12 cellular contexts compared by ENCODE assay signal in the genomic region with DNA sequence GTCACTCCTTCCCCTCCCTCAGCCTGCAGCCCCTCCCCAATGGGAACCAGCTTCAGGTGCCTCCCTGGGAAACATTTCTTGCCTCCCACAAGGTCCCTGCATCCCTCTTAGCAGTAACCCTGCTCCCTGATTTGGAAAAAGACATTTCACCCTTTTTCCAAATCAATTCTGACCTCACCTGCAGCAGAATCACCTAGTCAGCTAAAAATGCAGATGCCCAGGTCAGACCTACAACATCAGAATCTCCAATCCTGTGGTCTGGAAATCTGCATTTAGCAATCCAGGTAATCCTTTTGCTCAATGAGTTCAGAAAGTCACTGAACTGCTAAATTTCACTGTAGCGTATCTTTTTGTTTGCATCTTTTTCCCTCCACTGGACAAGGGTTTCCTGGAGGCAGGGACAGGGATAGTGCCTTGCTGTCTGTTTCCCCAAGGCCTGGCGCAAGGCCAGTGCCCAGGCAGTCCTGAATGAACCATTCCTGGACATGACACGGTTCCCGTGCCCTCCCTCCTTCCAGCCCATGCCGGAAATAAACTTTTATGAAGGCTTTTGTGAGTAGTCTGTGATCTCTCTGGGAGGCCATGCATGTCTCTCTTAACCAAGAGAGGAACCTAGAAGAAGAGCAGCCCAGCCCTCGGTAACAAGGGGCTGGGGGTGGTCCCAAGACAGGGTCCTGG. TPM values are rescaled to one million over a fixed set of nuclear protein-coding genes. Genes with fewer than 3 reads are reported as not detected.
DNase-seq lines count a peak whose midpoint lies in the region; ATAC-seq, FAIRE-seq and TF ChIP-seq lines count a peak whose summit lies in the region.
"Had no signal": no experiment of that assay in that cellular context is flagged by ENCODE, and none has a peak within 500 bp of the region (broad histone marks: within the 10 kb centered on the region; RNA-seq: fewer than 3 reads in every experiment).

No MANE protein-coding gene starts in this region.

- H3K36me3 ChIP-seq in right lobe of liver: no peaks in the 10 kb centered on the region
- H3K36me3 ChIP-seq in tibial nerve: no peaks in the 10 kb centered on the region

- no peaks in the 10 kb centered on the region for H3K27me3 ChIP-seq in right lobe of liver
- peaks cover 0 to 21% of the 10 kb centered on the region in 2 donors for H3K27me3 ChIP-seq in tibial nerve

- TF ChIP-seq POLR2A in right lobe of liver (IDR thresholded peaks at IDR 0.05): no peak
- no peak for TF ChIP-seq POLR2A in tibial nerve (IDR thresholded peaks at IDR 0.05)

- DNase-seq in A172 (ENCODE audit: low spot score) (peak; percentile 78), HTR-8/SVneo (ENCODE audit: insufficient read length, low spot score) (peak; percentile 35), cerebellar cortex (ENCODE audit: low spot score) (peak; percentile 42), right lobe of liver (peak in 1 of 3 donors; percentile 44), SHP77 (lab: John Stamatoyannopoulos, UW) (no peak), tibial nerve (ENCODE audit: low spot score in 2 of 2) (no peak)
- no peak for DNase-seq in stimulated activated CD4-positive, alpha-beta T cell treated with anti-CD3 and anti-CD28 coated beads, Interleukin-1b, Interleukin-23, amount 100 ng/mL, for 48 hours
- DNase-seq: activated naive CD4-positive, alpha-beta T cell; stimulated activated naive CD4-positive, alpha-beta T cell had no signal

- 28% methylated on average over 6 of the region's 6 CpGs for WGBS in right lobe of liver (ENCODE audit: insufficient coverage, low coverage, low lambda C conversion rate, missing lambda C conversion rate)
- 33 to 34% methylated on average over 6 of the region's 6 CpGs for WGBS in tibial nerve, 2 donors

- intact Hi-C loops in right lobe of liver (cut with DNase I): no loop called here

- no peak for TF ChIP-seq EP300 in tibial nerve (IDR thresholded peaks at IDR 0.05)

- TF ChIP-seq CTCF in right lobe of liver (IDR thresholded peaks at IDR 0.05) (no peak), tibial nerve (IDR thresholded peaks at IDR 0.05) (no peak)

- no peak for FAIRE-seq in HTR-8/SVneo (lab: Jason Lieb, UNC)

- H3K4me1 ChIP-seq in right lobe of liver (no peaks in the 10 kb centered on the region), tibial nerve (no peaks in the 10 kb centered on the region)

- ATAC-seq in right lobe of liver (peak; percentile 9 to 81 (median 39)), HG02678 (IDR thresholded peaks at IDR 0.05; ENCODE audit: unreplicated experiment) (no peak)

- no peak overlapping the region for H3K4me3 ChIP-seq in right lobe of liver
- no peak overlapping the region for H3K4me3 ChIP-seq in tibial nerve

- H3K9me3 ChIP-seq in right lobe of liver (no peaks in the 10 kb centered on the region), tibial nerve (no peaks in the 10 kb centered on the region)

- H3K27ac ChIP-seq in right lobe of liver: no peak overlapping the region
- H3K27ac ChIP-seq in tibial nerve: no peak overlapping the region

RNA-seq across cellular contexts. Expression of gene COL13A1, which starts 44.0 kb away (rescaled TPM):
- 0.86 and 1.1 TPM in 2 replicates for total RNA-seq in A172 (2014; rRNA removed; shearing (Covaris generic))
- total RNA-seq in right lobe of liver: under 1 TPM in 4 of 6 experiments, not detected in 2; 0.18 to 0.44 (median 0.30) TPM
- total RNA-seq in tibial nerve: 1 to 10 TPM in 2 of 4 donors, under 1 TPM in 2; 0.30 to 2.0 (median 0.86) TPM
- total RNA-seq: B cell; T-helper 2 cell treated with Interferon-gamma antibody and Interleukin-4, amounts not matched to agents 100 ng/mL and 5 ng/mL, for 36 hours had no signal

Comparison
In these comparisons a context has a peak if more than half of its experiments do, and no peak if none do; other contexts are left out.
1. DNase-seq: peak in A172 (single experiment), HTR-8/SVneo (single experiment) and cerebellar cortex (single experiment); none in SHP77 (0 of 2), tibial nerve (0 of 2) and stimulated activated CD4-positive, alpha-beta T cell treated with anti-CD3 and anti-CD28 coated beads, Interleukin-1b, Interleukin-23, amount 100 ng/mL, for 48 hours (single experiment).